In the genomic region with DNA sequence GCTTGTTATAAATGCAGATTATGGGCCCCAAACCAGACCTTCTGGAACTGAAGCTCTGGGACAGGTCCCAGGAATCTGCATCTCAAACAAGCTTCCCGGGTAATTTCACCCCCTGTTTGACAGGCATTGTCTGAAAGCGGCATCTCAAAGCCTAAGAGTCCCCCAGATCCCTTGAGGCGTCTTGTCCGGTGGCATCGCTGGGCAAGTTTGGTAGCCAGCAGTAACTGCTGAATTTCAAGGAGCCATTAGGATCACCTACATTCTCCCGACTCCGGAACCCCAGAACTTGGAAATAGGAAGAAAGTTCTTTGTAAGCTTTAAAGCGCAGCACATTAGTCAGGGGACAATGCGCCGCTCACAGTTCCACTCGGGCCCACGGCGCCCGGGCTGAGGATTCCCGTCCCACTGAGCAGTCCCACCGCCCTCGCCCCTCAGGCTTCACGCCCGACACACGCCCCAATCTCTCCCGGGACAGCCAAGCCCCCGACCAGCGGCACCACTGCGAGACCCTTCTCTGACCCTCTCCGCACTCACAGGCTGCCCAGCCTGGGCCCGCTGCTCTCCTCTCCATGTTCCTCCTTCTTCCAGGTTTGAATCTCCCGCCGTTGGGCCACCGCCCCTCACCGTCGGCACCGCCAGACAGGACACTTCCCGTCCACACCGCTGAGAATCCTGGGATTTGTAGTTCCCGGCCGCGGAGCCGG, we compare ENCODE assay signal across 8 cellular contexts. TPM values are rescaled to one million over a fixed set of nuclear protein-coding genes. Genes with fewer than 3 reads are reported as not detected.
DNase-seq lines count a peak whose midpoint lies in the region; ATAC-seq and TF ChIP-seq lines count a peak whose summit lies in the region.

A gene with protein sequence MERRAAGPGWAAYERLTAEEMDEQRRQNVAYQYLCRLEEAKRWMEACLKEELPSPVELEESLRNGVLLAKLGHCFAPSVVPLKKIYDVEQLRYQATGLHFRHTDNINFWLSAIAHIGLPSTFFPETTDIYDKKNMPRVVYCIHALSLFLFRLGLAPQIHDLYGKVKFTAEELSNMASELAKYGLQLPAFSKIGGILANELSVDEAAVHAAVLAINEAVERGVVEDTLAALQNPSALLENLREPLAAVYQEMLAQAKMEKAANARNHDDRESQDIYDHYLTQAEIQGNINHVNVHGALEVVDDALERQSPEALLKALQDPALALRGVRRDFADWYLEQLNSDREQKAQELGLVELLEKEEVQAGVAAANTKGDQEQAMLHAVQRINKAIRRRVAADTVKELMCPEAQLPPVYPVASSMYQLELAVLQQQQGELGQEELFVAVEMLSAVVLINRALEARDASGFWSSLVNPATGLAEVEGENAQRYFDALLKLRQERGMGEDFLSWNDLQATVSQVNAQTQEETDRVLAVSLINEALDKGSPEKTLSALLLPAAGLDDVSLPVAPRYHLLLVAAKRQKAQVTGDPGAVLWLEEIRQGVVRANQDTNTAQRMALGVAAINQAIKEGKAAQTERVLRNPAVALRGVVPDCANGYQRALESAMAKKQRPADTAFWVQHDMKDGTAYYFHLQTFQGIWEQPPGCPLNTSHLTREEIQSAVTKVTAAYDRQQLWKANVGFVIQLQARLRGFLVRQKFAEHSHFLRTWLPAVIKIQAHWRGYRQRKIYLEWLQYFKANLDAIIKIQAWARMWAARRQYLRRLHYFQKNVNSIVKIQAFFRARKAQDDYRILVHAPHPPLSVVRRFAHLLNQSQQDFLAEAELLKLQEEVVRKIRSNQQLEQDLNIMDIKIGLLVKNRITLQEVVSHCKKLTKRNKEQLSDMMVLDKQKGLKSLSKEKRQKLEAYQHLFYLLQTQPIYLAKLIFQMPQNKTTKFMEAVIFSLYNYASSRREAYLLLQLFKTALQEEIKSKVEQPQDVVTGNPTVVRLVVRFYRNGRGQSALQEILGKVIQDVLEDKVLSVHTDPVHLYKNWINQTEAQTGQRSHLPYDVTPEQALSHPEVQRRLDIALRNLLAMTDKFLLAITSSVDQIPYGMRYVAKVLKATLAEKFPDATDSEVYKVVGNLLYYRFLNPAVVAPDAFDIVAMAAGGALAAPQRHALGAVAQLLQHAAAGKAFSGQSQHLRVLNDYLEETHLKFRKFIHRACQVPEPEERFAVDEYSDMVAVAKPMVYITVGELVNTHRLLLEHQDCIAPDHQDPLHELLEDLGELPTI (N-terminal part only) (minus strand): TSS at position 607 of the 704 bp plus-strand sequence. CDS start 36 bp downstream, at position 571.

- DNase-seq in EL (peak; percentile 82), NCI-H2029 (lab: John Stamatoyannopoulos, UW) (peak; percentile 77), T-helper 22 cell (ENCODE audit: low read depth) (peak; percentile 64), astrocyte of the cerebellum (ENCODE audit: low read depth) (peak; percentile 60), hepatocyte (ENCODE audit: low spot score) (peak; percentile 95)

- peak within 1 kb of the TSS; percentile 65 for H3K4me3 ChIP-seq in astrocyte of the cerebellum (ENCODE audit: low read depth, low read length)
- peak within 1 kb of the TSS; percentile 8 for H3K4me3 ChIP-seq in hepatocyte
- peak within 1 kb of the TSS; percentile 72 for H3K4me3 ChIP-seq in rectal smooth muscle tissue (ENCODE audit: low read length)

- peaks cover 9% of the 10 kb centered on the region for H3K79me2 ChIP-seq in hepatocyte

- no peaks in the 10 kb centered on the region for H3K27me3 ChIP-seq in hepatocyte
- peaks cover 3% of the 10 kb centered on the region for H3K27me3 ChIP-seq in rectal smooth muscle tissue (ENCODE audit: control insufficient read depth, insufficient read depth, low read length)

- in situ Hi-C loops in astrocyte of the cerebellum (cut with HindIII; ENCODE audit: low sequenced_read_pairs): no loop called here

- ATAC-seq in HG02678 (IDR thresholded peaks at IDR 0.05; ENCODE audit: unreplicated experiment): peak; percentile 93
- ATAC-seq in HG03469 (IDR thresholded peaks at IDR 0.05; ENCODE audit: unreplicated experiment): no peak

- H3K9me3 ChIP-seq in hepatocyte (ENCODE audit: low read depth): no peaks in the 10 kb centered on the region

- peak within 1 kb of the TSS; percentile 26 for H2AFZ ChIP-seq in hepatocyte

- H3K9me2 ChIP-seq in hepatocyte (replicated peaks; ENCODE audit: insufficient read depth): no peaks in the 10 kb centered on the region

- H4K20me1 ChIP-seq in hepatocyte (ENCODE audit: insufficient read depth, poor library complexity, severe bottlenecking): no peaks in the 10 kb centered on the region

- H3K27ac ChIP-seq in hepatocyte: peak within 1 kb of the TSS; percentile 90
- no peak within 1 kb of the TSS for H3K27ac ChIP-seq in rectal smooth muscle tissue (ENCODE audit: low read depth, low read length)

- peak within 1 kb of the TSS; percentile 27 for H3K9ac ChIP-seq in rectal smooth muscle tissue (ENCODE audit: low read length)

- WGBS in hepatocyte (ENCODE audit: low lambda C conversion rate, missing lambda C conversion rate): under 1% methylated on average over 38 of the region's 38 CpGs

- H3K36me3 ChIP-seq in hepatocyte (replicated peaks; ENCODE audit: insufficient read depth, low read depth) (no peaks in the 10 kb centered on the region), rectal smooth muscle tissue (ENCODE audit: control insufficient read depth, insufficient read depth, low read length) (no peaks in the 10 kb centered on the region)

- TF ChIP-seq CTCF in astrocyte of the cerebellum (IDR thresholded peaks at IDR 0.05; ENCODE audit: low read depth, low read length, missing control alignments) (no peak), hepatocyte (IDR thresholded peaks at IDR 0.05; ENCODE audit: poor library complexity) (no peak)

- peak within 1 kb of the TSS; percentile 94 for H3K4me2 ChIP-seq in hepatocyte

- H3K4me1 ChIP-seq in hepatocyte (ENCODE audit: insufficient read depth): peaks cover 8% of the 10 kb centered on the region
- H3K4me1 ChIP-seq in rectal smooth muscle tissue (ENCODE audit: control insufficient read depth, insufficient read depth, low read length): peaks cover 7% of the 10 kb centered on the region

RNA-seq across cellular contexts. Expression of the gene that starts here (rescaled TPM):
- 4.2 and 5.2 TPM in 2 replicates for total RNA-seq in hepatocyte
- polyA plus RNA-seq in hepatocyte: 3.1 and 5.7 TPM in 2 replicates

Comparison
In these comparisons a context has a peak if more than half of its experiments do, and no peak if none do; other contexts are left out.
1. H3K4me3 ChIP-seq: peak in every context shown above with its lines; median percentile 72 in rectal smooth muscle tissue; 65 in astrocyte of the cerebellum; 8 in hepatocyte.